In the genomic region with DNA sequence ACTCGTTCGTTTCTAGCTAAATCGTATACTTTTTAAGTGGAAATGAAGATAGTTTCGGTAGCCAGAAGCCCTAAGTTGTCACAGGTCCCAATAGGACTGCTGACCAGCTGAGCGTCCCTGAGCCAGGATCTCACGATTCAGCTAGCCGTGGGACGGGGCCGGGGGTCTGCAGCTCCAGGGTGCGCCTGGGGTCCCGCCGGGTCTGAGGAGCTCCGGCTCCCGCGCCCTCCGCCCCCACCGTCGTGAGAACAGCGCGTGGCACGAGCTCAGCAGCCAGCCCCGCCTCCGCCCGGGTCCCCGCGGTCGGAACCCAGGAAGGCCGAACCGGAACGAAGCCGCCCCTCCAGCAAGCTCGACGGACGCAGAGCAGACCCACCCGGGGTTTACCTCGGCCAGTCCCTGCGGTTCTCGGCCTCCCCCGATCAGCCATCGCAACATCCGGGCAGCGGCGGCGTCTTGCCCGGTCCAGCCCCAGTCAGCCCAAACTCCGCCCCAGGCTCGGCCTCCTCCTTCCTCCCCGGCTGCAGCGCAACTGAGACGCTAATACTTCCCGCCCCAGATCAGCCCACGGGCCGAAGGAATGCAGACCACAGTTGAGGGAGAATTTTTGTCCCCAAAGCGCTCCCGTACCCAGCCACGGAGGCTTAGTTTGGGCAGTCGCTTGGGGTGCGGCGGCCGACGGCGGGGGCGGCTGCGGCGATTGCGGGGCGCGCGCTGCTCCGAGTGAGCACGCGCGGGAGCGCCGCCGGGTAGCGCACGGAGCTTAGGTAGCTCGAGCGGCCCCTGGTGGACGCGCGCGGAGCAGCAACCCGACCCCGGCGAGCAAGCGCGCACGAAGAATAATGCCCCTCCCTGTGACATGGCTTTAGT, we compare ENCODE assay signal across 8 cellular contexts. TPM values are rescaled to one million over a fixed set of nuclear protein-coding genes. Genes with fewer than 3 reads are reported as not detected.
A peak's percentile ranks its signal among the peaks of the same experiment; 100 is the strongest.
DNase-seq lines count a peak whose midpoint lies in the region; ATAC-seq and TF ChIP-seq lines count a peak whose summit lies in the region.

A gene with protein sequence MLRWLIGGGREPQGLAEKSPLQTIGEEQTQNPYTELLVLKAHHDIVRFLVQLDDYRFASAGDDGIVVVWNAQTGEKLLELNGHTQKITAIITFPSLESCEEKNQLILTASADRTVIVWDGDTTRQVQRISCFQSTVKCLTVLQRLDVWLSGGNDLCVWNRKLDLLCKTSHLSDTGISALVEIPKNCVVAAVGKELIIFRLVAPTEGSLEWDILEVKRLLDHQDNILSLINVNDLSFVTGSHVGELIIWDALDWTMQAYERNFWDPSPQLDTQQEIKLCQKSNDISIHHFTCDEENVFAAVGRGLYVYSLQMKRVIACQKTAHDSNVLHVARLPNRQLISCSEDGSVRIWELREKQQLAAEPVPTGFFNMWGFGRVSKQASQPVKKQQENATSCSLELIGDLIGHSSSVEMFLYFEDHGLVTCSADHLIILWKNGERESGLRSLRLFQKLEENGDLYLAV (minus strand): TSS at position 534 of the 870 bp plus-strand sequence. CDS start 96 bp downstream, at position 438.

- DNase-seq in NCI-H187 treated with DMSO at 0.1 percent for 48 hours (lab: John Stamatoyannopoulos, UW), result peak; percentile 49
- peak; percentile 25 to 99 (median 90) for DNase-seq in anterior cingulate cortex (lab: John Stamatoyannopoulos, UW)
- peak; percentile 95 to 97 (median 97) for DNase-seq in right cardiac atrium
- DNase-seq in putamen (ENCODE audit: low spot score), result peak; percentile 92
- peak in 1 of 2 donors; percentile 96 for DNase-seq in vagina (ENCODE audit: extremely low spot score in 2 of 2)

- H3K27me3 ChIP-seq in right cardiac atrium (ENCODE audit: control insufficient read depth, insufficient read depth), result no peaks in the 10 kb centered on the region
- no peaks in the 10 kb centered on the region for H3K27me3 ChIP-seq in vagina

- under 1% methylated on average over 90 of the region's 90 CpGs for WGBS in right cardiac atrium

- ATAC-seq in GM18499 (IDR thresholded peaks at IDR 0.05; ENCODE audit: insufficient read depth, unreplicated experiment) (peak; percentile 78), HG02938 (IDR thresholded peaks at IDR 0.05; ENCODE audit: unreplicated experiment) (peak; percentile 90), right cardiac atrium (peak; percentile 98)

- intact Hi-C loops in T-helper 2 cell treated with Interferon-gamma antibody and Interleukin-4, amounts not matched to agents 100 ng/mL and 5 ng/mL, for 36 hours (cut with micrococcal nuclease), result loop anchor here (1.0 to 10.0 kb wide), 9 partner anchors 113 to 868 kb away; a partner anchor contains a TSS
- intact Hi-C loops in right cardiac atrium (cut with DNase I), result loop anchor here in 2 of 4 donors (10.0 kb wide), 2 partner anchors 347 to 627 kb away; no protein-coding TSS in a partner anchor
- intact Hi-C loops in vagina (cut with DNase I), result loop anchor here (5.0 to 10.0 kb wide), 2 partner anchors 347 to 405 kb away; a partner anchor contains a TSS

- H3K27ac ChIP-seq in right cardiac atrium (ENCODE audit: low read length) (peak within 1 kb of the TSS; percentile 95), vagina (peak within 1 kb of the TSS; percentile 96)

- no peaks in the 10 kb centered on the region for H3K9me3 ChIP-seq in right cardiac atrium (ENCODE audit: control insufficient read depth, low read length)
- H3K9me3 ChIP-seq in vagina, result no peaks in the 10 kb centered on the region

- no peaks in the 10 kb centered on the region for H3K36me3 ChIP-seq in vagina

- H3K4me1 ChIP-seq in right cardiac atrium (ENCODE audit: control insufficient read depth, insufficient read depth, low read length), result no peaks in the 10 kb centered on the region
- H3K4me1 ChIP-seq in vagina, result peaks cover 22% of the 10 kb centered on the region

- peak in 1 of 2 donors; percentile 23 for TF ChIP-seq POLR2A in vagina (IDR thresholded peaks at IDR 0.05)

- H3K4me3 ChIP-seq in right cardiac atrium (ENCODE audit: low read length) (peak within 1 kb of the TSS; percentile 72), vagina (peak within 1 kb of the TSS; percentile 83 to 86)

- TF ChIP-seq CTCF in vagina (IDR thresholded peaks at IDR 0.05), result peak; percentile 74 to 93 (median 90)

RNA-seq across cellular contexts. Expression of the gene that starts here (rescaled TPM):
- 45.4 and 51.9 TPM in 2 replicates for total RNA-seq in T-helper 2 cell treated with Interferon-gamma antibody and Interleukin-4, amounts not matched to agents 100 ng/mL and 5 ng/mL, for 36 hours
- 10 to 100 TPM; 29.1 to 33.9 (median 30.0) TPM for total RNA-seq in right cardiac atrium
- polyA plus RNA-seq in right cardiac atrium, result 14.6 TPM
- 40.3 TPM for total RNA-seq in vagina
